In the genomic region with DNA sequence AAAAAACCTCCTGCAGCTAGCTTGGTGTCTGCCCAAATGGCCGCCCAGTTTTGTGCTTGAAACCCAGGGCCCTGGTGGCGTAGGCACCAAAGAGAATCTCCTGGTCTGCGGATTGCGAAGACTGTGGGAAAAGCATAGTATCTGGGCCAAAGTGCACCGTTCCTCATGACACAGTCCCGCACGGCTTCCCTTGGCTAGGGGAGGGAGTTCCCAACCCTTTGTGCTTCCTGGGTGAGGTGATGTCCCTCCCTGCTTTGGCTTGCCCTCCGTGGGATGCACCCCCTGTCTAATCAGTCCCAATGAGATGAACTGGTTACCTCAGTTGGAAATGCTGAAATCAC, we compare ENCODE assay signal across 19 cellular contexts.
DNase-seq lines count a peak whose midpoint lies in the region; ATAC-seq, FAIRE-seq and TF ChIP-seq lines count a peak whose summit lies in the region.
"Had no signal": no experiment of that assay in that cellular context is flagged by ENCODE, and none has a peak within 500 bp of the region (broad histone marks: within the 10 kb centered on the region; RNA-seq: fewer than 3 reads in every experiment).

No MANE protein-coding gene starts in this region.

- H3K9me3 ChIP-seq in HUES6 (ENCODE audit: control insufficient read depth, insufficient read depth, low read depth, low read length) (no peaks in the 10 kb centered on the region), kidney (ENCODE audit: control insufficient read depth in 1 of 2, low read length in 2 of 2) (no peaks in the 10 kb centered on the region), HAP-1 (no peaks in the 10 kb centered on the region)
- no peaks in the 10 kb centered on the region for H3K9me3 ChIP-seq in effector memory CD4-positive, alpha-beta T cell (ENCODE audit: control insufficient read depth, low read length)
- H3K9me3 ChIP-seq: body of pancreas had no signal

- peak; percentile 14 for DNase-seq in WTC11 (ENCODE audit: low spot score)
- no peak for DNase-seq in kidney
- peak; percentile 6 for DNase-seq in retina
- DNase-seq in effector memory CD4-positive, alpha-beta T cell, result no peak
- DNase-seq in HAP-1 (ENCODE audit: low spot score in 2 of 2), result no peak
- no peak for DNase-seq in CD1c-positive myeloid dendritic cell (ENCODE audit: extremely low spot score)
- DNase-seq: dorsolateral prefrontal cortex; KG1; NCI-H1105 treated with DMSO at 0.1 percent for 48 hours; NCI-H226; stimulated activated CD4-positive, alpha-beta T cell treated with anti-CD3 and anti-CD28 coated beads, Interleukin-4, amount 100 ng/mL, for 1 hour; WERI-Rb-1 had no signal

- H3K36me3 Mint-ChIP-seq in WTC11, result peaks cover 18% of the 10 kb centered on the region

- in situ Hi-C loops in HAP-1 (cut with MboI; ENCODE audit: low sequenced_read_pairs), result no loop called here

- peak; percentile 52 for ATAC-seq in WTC11
- no peak for ATAC-seq in HG03442 (IDR thresholded peaks at IDR 0.05; ENCODE audit: unreplicated experiment)
- ATAC-seq: body of pancreas, sciatic nerve, SK-N-SH treated with all-trans-retinoic acid at 6 μM for 48 hours had no signal

- H3K27ac ChIP-seq in HUES6 (ENCODE audit: low read depth, low read length) (no peak overlapping the region), kidney (ENCODE audit: low read depth in 2 of 2, low read length in 2 of 2) (no peak overlapping the region)
- H3K27ac ChIP-seq in effector memory CD4-positive, alpha-beta T cell (ENCODE audit: insufficient read depth, low read length, poor library complexity, severe bottlenecking), result no peak overlapping the region
- H3K27ac ChIP-seq: BLaER1, body of pancreas, dorsolateral prefrontal cortex, WERI-Rb-1 had no signal

- 0 out of 2 replicates have a peak overlapping the region, but pooled peaks have one; percentile 35 for H3K27ac Mint-ChIP-seq in WTC11
- H3K27ac Mint-ChIP-seq: nephron had no signal

- no peaks in the 10 kb centered on the region for H3K27me3 ChIP-seq in HUES6 (ENCODE audit: control insufficient read depth, insufficient read depth, low read length)
- no peaks in the 10 kb centered on the region for H3K27me3 ChIP-seq in effector memory CD4-positive, alpha-beta T cell (replicated peaks; ENCODE audit: control insufficient read depth, insufficient read depth, low read length, poor library complexity, severe bottlenecking)
- no peaks in the 10 kb centered on the region for H3K27me3 ChIP-seq in HAP-1 (ENCODE audit: low read depth)
- H3K27me3 ChIP-seq: BLaER1, body of pancreas, dorsolateral prefrontal cortex had no signal

- H3K9ac ChIP-seq in HUES6 (ENCODE audit: low read length) (peak overlapping the region; percentile 38), kidney (ENCODE audit: low read length in 2 of 2) (no peak overlapping the region)
- H3K9ac ChIP-seq: BLaER1 had no signal

- no peak overlapping the region for H3K4me3 ChIP-seq in HUES6 (ENCODE audit: low read depth, low read length)
- H3K4me3 ChIP-seq in kidney (ENCODE audit: low read length in 2 of 2), result peak overlapping the region; percentile 48 to 51
- no peak overlapping the region for H3K4me3 ChIP-seq in effector memory CD4-positive, alpha-beta T cell (ENCODE audit: insufficient read depth, low read depth, low read length, poor library complexity, severe bottlenecking)
- H3K4me3 ChIP-seq in HAP-1, result no peak overlapping the region
- H3K4me3 ChIP-seq: BLaER1, body of pancreas had no signal

- H3K9me3 Mint-ChIP-seq in WTC11, result peaks cover 27% of the 10 kb centered on the region

- no peaks in the 10 kb centered on the region for H3K27me3 Mint-ChIP-seq in WTC11 (ENCODE audit: low read depth)

- H3K36me3 ChIP-seq in HUES6 (ENCODE audit: control insufficient read depth, insufficient read depth, low read length) (no peaks in the 10 kb centered on the region), kidney (ENCODE audit: control insufficient read depth in 1 of 2, insufficient read depth in 2 of 2, low read length in 2 of 2) (no peaks in the 10 kb centered on the region), HAP-1 (replicated peaks) (no peaks in the 10 kb centered on the region)
- H3K36me3 ChIP-seq in effector memory CD4-positive, alpha-beta T cell (ENCODE audit: control insufficient read depth, insufficient read depth, low read length), result no peaks in the 10 kb centered on the region
- H3K36me3 ChIP-seq: BLaER1, WERI-Rb-1 had no signal

- peaks cover 10% of the 10 kb centered on the region for H3K4me1 ChIP-seq in HUES6 (ENCODE audit: control insufficient read depth, insufficient read depth, low read length)
- H3K4me1 ChIP-seq in kidney (ENCODE audit: control insufficient read depth in 1 of 2, insufficient read depth in 1 of 2, low read depth in 1 of 2, low read length in 2 of 2), result peaks cover 0 to 4% of the 10 kb centered on the region in 2 donors
- H3K4me1 ChIP-seq in effector memory CD4-positive, alpha-beta T cell (ENCODE audit: control insufficient read depth, insufficient read depth, low read length, poor library complexity, severe bottlenecking), result no peaks in the 10 kb centered on the region
- peaks cover 3% of the 10 kb centered on the region for H3K4me1 ChIP-seq in HAP-1
- H3K4me1 ChIP-seq: body of pancreas had no signal

- no peak for FAIRE-seq in kidney (lab: Jason Lieb, UNC)

- no peak overlapping the region for H3K4me3 Mint-ChIP-seq in WTC11
- H3K4me3 Mint-ChIP-seq: nephron had no signal

- TF ChIP-seq CTCF in WTC11 (IDR thresholded peaks at IDR 0.05), result no peak
- TF ChIP-seq CTCF in kidney (IDR thresholded peaks at IDR 0.05; ENCODE audit: borderline replicate concordance, extremely low read depth, insufficient read depth), result no peak

- CTCF ChIA-PET in WTC11 (lab: Charles Lee), result interaction anchor here (1.2 kb wide), 1 partner anchor 143 kb away, joined by 3 read pairs; no protein-coding TSS in a partner anchor

- POLR2A ChIA-PET in WTC11 (lab: Charles Lee), result no interaction called here

- H3K4me1 Mint-ChIP-seq in WTC11, result peaks cover 28% of the 10 kb centered on the region
- H3K4me1 Mint-ChIP-seq: nephron had no signal

- intact Hi-C loops in kidney (cut with DNase I), result no loop called here

TF ChIP-seq in WTC11, 78 proteins besides CTCF, POLR2A, EP300 and RAD21 (continues in another document):
- TF ChIP-seq SOX15 (CRISPR knock-in tag; IDR thresholded peaks at IDR 0.05) (no peak), TP53 (CRISPR knock-in tag; IDR thresholded peaks at IDR 0.05) (no peak), ZNF219 (CRISPR knock-in tag; IDR thresholded peaks at IDR 0.05; ENCODE audit: borderline replicate concordance) (no peak), EMX1 (CRISPR knock-in tag; IDR thresholded peaks at IDR 0.05) (no peak), ETV6 (CRISPR knock-in tag; IDR thresholded peaks at IDR 0.05) (no peak), NR1H2 (CRISPR knock-in tag; IDR thresholded peaks at IDR 0.05) (no peak), NFE2L1 (CRISPR knock-in tag; IDR thresholded peaks at IDR 0.05) (no peak), TEAD1 (CRISPR knock-in tag; IDR thresholded peaks at IDR 0.05) (no peak), PRRX2 (CRISPR knock-in tag; IDR thresholded peaks at IDR 0.05) (no peak)
- TF ChIP-seq, protein P1, sequence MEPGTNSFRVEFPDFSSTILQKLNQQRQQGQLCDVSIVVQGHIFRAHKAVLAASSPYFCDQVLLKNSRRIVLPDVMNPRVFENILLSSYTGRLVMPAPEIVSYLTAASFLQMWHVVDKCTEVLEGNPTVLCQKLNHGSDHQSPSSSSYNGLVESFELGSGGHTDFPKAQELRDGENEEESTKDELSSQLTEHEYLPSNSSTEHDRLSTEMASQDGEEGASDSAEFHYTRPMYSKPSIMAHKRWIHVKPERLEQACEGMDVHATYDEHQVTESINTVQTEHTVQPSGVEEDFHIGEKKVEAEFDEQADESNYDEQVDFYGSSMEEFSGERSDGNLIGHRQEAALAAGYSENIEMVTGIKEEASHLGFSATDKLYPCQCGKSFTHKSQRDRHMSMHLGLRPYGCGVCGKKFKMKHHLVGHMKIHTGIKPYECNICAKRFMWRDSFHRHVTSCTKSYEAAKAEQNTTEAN (CRISPR knock-in tag; IDR thresholded peaks at IDR 0.05), result no peak
- TF ChIP-seq, protein P2, sequence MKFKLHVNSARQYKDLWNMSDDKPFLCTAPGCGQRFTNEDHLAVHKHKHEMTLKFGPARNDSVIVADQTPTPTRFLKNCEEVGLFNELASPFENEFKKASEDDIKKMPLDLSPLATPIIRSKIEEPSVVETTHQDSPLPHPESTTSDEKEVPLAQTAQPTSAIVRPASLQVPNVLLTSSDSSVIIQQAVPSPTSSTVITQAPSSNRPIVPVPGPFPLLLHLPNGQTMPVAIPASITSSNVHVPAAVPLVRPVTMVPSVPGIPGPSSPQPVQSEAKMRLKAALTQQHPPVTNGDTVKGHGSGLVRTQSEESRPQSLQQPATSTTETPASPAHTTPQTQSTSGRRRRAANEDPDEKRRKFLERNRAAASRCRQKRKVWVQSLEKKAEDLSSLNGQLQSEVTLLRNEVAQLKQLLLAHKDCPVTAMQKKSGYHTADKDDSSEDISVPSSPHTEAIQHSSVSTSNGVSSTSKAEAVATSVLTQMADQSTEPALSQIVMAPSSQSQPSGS (CRISPR knock-in tag; IDR thresholded peaks at IDR 0.05; ENCODE audit: borderline replicate concordance, low read depth), result no peak
- TF ChIP-seq, protein P3, sequence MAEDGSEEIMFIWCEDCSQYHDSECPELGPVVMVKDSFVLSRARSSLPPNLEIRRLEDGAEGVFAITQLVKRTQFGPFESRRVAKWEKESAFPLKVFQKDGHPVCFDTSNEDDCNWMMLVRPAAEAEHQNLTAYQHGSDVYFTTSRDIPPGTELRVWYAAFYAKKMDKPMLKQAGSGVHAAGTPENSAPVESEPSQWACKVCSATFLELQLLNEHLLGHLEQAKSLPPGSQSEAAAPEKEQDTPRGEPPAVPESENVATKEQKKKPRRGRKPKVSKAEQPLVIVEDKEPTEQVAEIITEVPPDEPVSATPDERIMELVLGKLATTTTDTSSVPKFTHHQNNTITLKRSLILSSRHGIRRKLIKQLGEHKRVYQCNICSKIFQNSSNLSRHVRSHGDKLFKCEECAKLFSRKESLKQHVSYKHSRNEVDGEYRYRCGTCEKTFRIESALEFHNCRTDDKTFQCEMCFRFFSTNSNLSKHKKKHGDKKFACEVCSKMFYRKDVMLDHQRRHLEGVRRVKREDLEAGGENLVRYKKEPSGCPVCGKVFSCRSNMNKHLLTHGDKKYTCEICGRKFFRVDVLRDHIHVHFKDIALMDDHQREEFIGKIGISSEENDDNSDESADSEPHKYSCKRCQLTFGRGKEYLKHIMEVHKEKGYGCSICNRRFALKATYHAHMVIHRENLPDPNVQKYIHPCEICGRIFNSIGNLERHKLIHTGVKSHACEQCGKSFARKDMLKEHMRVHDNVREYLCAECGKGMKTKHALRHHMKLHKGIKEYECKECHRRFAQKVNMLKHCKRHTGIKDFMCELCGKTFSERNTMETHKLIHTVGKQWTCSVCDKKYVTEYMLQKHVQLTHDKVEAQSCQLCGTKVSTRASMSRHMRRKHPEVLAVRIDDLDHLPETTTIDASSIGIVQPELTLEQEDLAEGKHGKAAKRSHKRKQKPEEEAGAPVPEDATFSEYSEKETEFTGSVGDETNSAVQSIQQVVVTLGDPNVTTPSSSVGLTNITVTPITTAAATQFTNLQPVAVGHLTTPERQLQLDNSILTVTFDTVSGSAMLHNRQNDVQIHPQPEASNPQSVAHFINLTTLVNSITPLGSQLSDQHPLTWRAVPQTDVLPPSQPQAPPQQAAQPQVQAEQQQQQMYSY (CRISPR knock-in tag; IDR thresholded peaks at IDR 0.05), result no peak

Comparison
In these comparisons a context has a peak if more than half of its experiments do, and no peak if none do; other contexts are left out.
1. H3K4me3 ChIP-seq: peak in kidney (2 of 2); none in HUES6 (single experiment), effector memory CD4-positive, alpha-beta T cell (single experiment) and HAP-1 (single experiment).
2. DNase-seq: peak in WTC11 (single experiment) and retina (single experiment); none in kidney (single experiment), effector memory CD4-positive, alpha-beta T cell (0 of 3), HAP-1 (0 of 2) and CD1c-positive myeloid dendritic cell (single experiment).